ENCODE assay signal across 13 cellular contexts in the genomic region with DNA sequence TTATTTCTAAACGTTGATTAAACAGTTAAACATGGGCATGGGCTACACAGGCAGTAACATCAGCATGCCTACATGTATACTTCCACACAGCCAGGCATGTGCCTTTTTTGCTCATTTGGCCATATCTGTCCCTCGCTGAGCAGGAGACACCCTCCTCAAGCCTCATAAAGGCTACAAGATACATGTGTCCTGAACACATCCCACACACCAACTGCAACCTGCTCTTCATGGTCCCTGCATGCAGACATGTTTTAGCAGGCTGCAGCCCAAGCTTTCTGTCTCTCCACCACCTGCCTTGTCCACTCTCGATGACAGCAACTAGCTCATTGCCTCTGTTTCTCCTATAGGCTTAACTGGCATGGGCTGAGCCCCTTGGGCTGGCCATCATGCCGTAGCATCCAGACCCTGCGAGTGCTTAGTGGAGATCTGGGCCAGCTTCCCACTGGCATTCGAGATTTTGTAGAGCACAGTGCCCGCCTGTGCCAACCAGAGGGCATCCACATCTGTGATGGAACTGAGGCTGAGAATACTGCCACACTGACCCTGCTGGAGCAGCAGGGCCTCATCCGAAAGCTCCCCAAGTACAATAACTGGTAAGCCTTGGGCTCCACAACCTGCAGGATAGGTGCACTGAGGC. TPM values are rescaled to one million over a fixed set of nuclear protein-coding genes. Genes with fewer than 3 reads are reported as not detected.
DNase-seq lines count a peak whose midpoint lies in the region; ATAC-seq and TF ChIP-seq lines count a peak whose summit lies in the region.
"Had no signal": no experiment of that assay in that cellular context is flagged by ENCODE, and none has a peak within 500 bp of the region (broad histone marks: within the 10 kb centered on the region; RNA-seq: fewer than 3 reads in every experiment).

No MANE protein-coding gene starts in this region.

- no peak for ATAC-seq in CD8-positive, alpha-beta T cell
- no peak for ATAC-seq in activated CD8-positive, alpha-beta T cell treated with anti-CD3 and anti-CD28 coated beads, Interleukin-2, amount 10 ng/mL, durations not matched to agents 7 days and 5 days
- ATAC-seq in naive B cell (ENCODE audit: low read depth in 2 of 2), result no peak
- ATAC-seq in GM18511 (IDR thresholded peaks at IDR 0.05; ENCODE audit: unreplicated experiment), result no peak

- no peak overlapping the region for H3K27ac Mint-ChIP-seq in CD8-positive, alpha-beta T cell
- H3K27ac Mint-ChIP-seq in activated CD8-positive, alpha-beta T cell treated with anti-CD3 and anti-CD28 coated beads, Interleukin-2, amount 10 ng/mL, durations not matched to agents 7 days and 5 days, result peak overlapping the region; percentile 70
- H3K27ac Mint-ChIP-seq in naive B cell, result peak overlapping the region in 4 of 6 donors; percentile 18 to 69 (median 56)

- peak overlapping the region; percentile 27 for H3K4me3 ChIP-seq in AG10803 (ENCODE audit: low read length)
- no peak overlapping the region for H3K4me3 ChIP-seq in CD8-positive, alpha-beta T cell (ENCODE audit: low read depth, low read length)

- no peak overlapping the region for H3K27ac ChIP-seq in CD8-positive, alpha-beta T cell (ENCODE audit: low read depth, low read length)

- H3K4me3 Mint-ChIP-seq in CD8-positive, alpha-beta T cell, result peak overlapping the region; percentile 16
- peak overlapping the region; percentile 44 for H3K4me3 Mint-ChIP-seq in activated CD8-positive, alpha-beta T cell treated with anti-CD3 and anti-CD28 coated beads, Interleukin-2, amount 10 ng/mL, durations not matched to agents 7 days and 5 days
- peak overlapping the region; percentile 36 to 82 (median 58) for H3K4me3 Mint-ChIP-seq in naive B cell

- CTCF ChIA-PET in CD8-positive, alpha-beta T cell (lab: Charles Lee), result interaction anchor here (1.0 to 24.0 kb wide), 3 partner anchors 10 to 122 kb away, joined by 3 to 873 read pairs (median 217); a partner anchor contains a TSS
- CTCF ChIA-PET in activated CD8-positive, alpha-beta T cell treated with anti-CD3 and anti-CD28 coated beads, Interleukin-2, amount 10 ng/mL, durations not matched to agents 7 days and 5 days (lab: Charles Lee), result interaction anchor here (1.3 to 11.8 kb wide), 4 partner anchors 10 to 65 kb away, joined by 3 to 315 read pairs (median 116); a partner anchor contains a TSS

- H3K4me1 Mint-ChIP-seq in CD8-positive, alpha-beta T cell (ENCODE audit: low read depth), result peaks cover 28% of the 10 kb centered on the region
- H3K4me1 Mint-ChIP-seq in activated CD8-positive, alpha-beta T cell treated with anti-CD3 and anti-CD28 coated beads, Interleukin-2, amount 10 ng/mL, durations not matched to agents 7 days and 5 days (ENCODE audit: low read depth), result peaks cover 32% of the 10 kb centered on the region
- peaks cover 26 to 46% (median 37%) of the 10 kb centered on the region in 3 donors for H3K4me1 Mint-ChIP-seq in naive B cell

- H3K36me3 ChIP-seq in CD8-positive, alpha-beta T cell (ENCODE audit: insufficient read depth, low read length), result no peaks in the 10 kb centered on the region

- no peaks in the 10 kb centered on the region for H3K27me3 ChIP-seq in CD8-positive, alpha-beta T cell (ENCODE audit: insufficient read depth, low read length)

- no peaks in the 10 kb centered on the region for H3K27me3 Mint-ChIP-seq in CD8-positive, alpha-beta T cell (ENCODE audit: low read depth)
- no peaks in the 10 kb centered on the region for H3K27me3 Mint-ChIP-seq in activated CD8-positive, alpha-beta T cell treated with anti-CD3 and anti-CD28 coated beads, Interleukin-2, amount 10 ng/mL, durations not matched to agents 7 days and 5 days (ENCODE audit: low read depth)
- no peaks in the 10 kb centered on the region for H3K27me3 Mint-ChIP-seq in naive B cell

- POLR2A ChIA-PET in CD8-positive, alpha-beta T cell (lab: Charles Lee), result interaction anchor here (1.1 kb wide), 1 partner anchor 38 kb away, joined by 4 read pairs; no protein-coding TSS in a partner anchor
- POLR2A ChIA-PET in activated CD8-positive, alpha-beta T cell treated with anti-CD3 and anti-CD28 coated beads, Interleukin-2, amount 10 ng/mL, durations not matched to agents 7 days and 5 days (lab: Charles Lee), result interaction anchor here (2.5 to 6.4 kb wide), 3 partner anchors 11 to 18 kb away, joined by 9 to 89 read pairs (median 41); a partner anchor contains a TSS

- DNase-seq in AG10803 (ENCODE audit: low read depth) (no peak), naive B cell (no peak), head of caudate nucleus (no peak), NCI-H524 (lab: John Stamatoyannopoulos, UW) (no peak), midbrain (lab: John Stamatoyannopoulos, UW) (no peak)
- DNase-seq in CD8-positive, alpha-beta T cell, result no peak
- DNase-seq in activated CD8-positive, alpha-beta T cell treated with anti-CD3 and anti-CD28 coated beads, Interleukin-2, amount 10 ng/mL, durations not matched to agents 7 days and 5 days, result no peak
- DNase-seq: foreskin melanocyte, MV-4-11, SHP77 treated with DMSO at 0.1 percent for 48 hours, trophoblast cell had no signal

- intact Hi-C loops in CD8-positive, alpha-beta T cell (cut with DNase I, micrococcal nuclease), result no loop called here
- intact Hi-C loops in head of caudate nucleus (cut with DNase I), result no loop called here

- no peaks in the 10 kb centered on the region for H3K9me3 Mint-ChIP-seq in CD8-positive, alpha-beta T cell
- no peaks in the 10 kb centered on the region for H3K9me3 Mint-ChIP-seq in activated CD8-positive, alpha-beta T cell treated with anti-CD3 and anti-CD28 coated beads, Interleukin-2, amount 10 ng/mL, durations not matched to agents 7 days and 5 days (ENCODE audit: insufficient read depth)
- H3K9me3 Mint-ChIP-seq in naive B cell, result no peaks in the 10 kb centered on the region

- H3K9me3 ChIP-seq in CD8-positive, alpha-beta T cell (ENCODE audit: low read length), result no peaks in the 10 kb centered on the region

- peaks cover 15% of the 10 kb centered on the region for H3K4me1 ChIP-seq in CD8-positive, alpha-beta T cell (ENCODE audit: insufficient read depth, low read length)

- TF ChIP-seq CTCF in AG10803 (conservative IDR thresholded peaks at IDR 0.05; ENCODE audit: low read length), result no peak
- TF ChIP-seq CTCF in CD8-positive, alpha-beta T cell (IDR thresholded peaks at IDR 0.05), result no peak

- H3K36me3 Mint-ChIP-seq in CD8-positive, alpha-beta T cell, result peaks cover 28% of the 10 kb centered on the region
- peaks cover 44% of the 10 kb centered on the region for H3K36me3 Mint-ChIP-seq in activated CD8-positive, alpha-beta T cell treated with anti-CD3 and anti-CD28 coated beads, Interleukin-2, amount 10 ng/mL, durations not matched to agents 7 days and 5 days (ENCODE audit: low read depth)
- peaks cover 0 to 14% of the 10 kb centered on the region in 2 donors for H3K36me3 Mint-ChIP-seq in naive B cell

RNA-seq across cellular contexts. Expression of a gene that starts 2.6 kb away (rescaled TPM):
- total RNA-seq in CD8-positive, alpha-beta T cell, result 1 to 10 TPM; 4.9 to 5.2 TPM
- total RNA-seq in activated CD8-positive, alpha-beta T cell treated with anti-CD3 and anti-CD28 coated beads, Interleukin-2, amount 10 ng/mL, durations not matched to agents 7 days and 5 days, result 10 to 100 TPM; 49.6 to 54.9 TPM
- 10 to 100 TPM; 26.5 to 48.0 (median 36.8) TPM for polyA plus RNA-seq in naive B cell (ENCODE audit: low read depth in 6 of 6)

RNA-seq across cellular contexts. Expression of a gene that starts 17.9 kb away (rescaled TPM):
- total RNA-seq in CD8-positive, alpha-beta T cell, result 10 to 100 TPM; 88.7 to 89.7 TPM
- total RNA-seq in activated CD8-positive, alpha-beta T cell treated with anti-CD3 and anti-CD28 coated beads, Interleukin-2, amount 10 ng/mL, durations not matched to agents 7 days and 5 days, result 100 to 1,000 TPM; 101 to 107 TPM
- polyA plus RNA-seq in naive B cell (ENCODE audit: low read depth in 6 of 6), result 100 to 1,000 TPM in 1 of 6 donors, 10 to 100 TPM in 5; 65.8 to 106 (median 78.5) TPM

RNA-seq across cellular contexts. Expression of a gene that starts 18.1 kb away (rescaled TPM):
- total RNA-seq in CD8-positive, alpha-beta T cell, result 1 to 10 TPM; 3.4 to 3.8 TPM
- total RNA-seq in activated CD8-positive, alpha-beta T cell treated with anti-CD3 and anti-CD28 coated beads, Interleukin-2, amount 10 ng/mL, durations not matched to agents 7 days and 5 days, result 1 to 10 TPM; 2.8 to 3.4 TPM
- polyA plus RNA-seq in naive B cell (ENCODE audit: low read depth in 6 of 6), result 1 to 10 TPM; 2.3 to 8.9 (median 6.4) TPM

RNA-seq across cellular contexts. Expression of a gene that starts 25.3 kb away (rescaled TPM):
- total RNA-seq in CD8-positive, alpha-beta T cell, result not detected
- under 1 TPM in 1 of 2 experiments, not detected in 1; 0.10 TPM for total RNA-seq in activated CD8-positive, alpha-beta T cell treated with anti-CD3 and anti-CD28 coated beads, Interleukin-2, amount 10 ng/mL, durations not matched to agents 7 days and 5 days
- 1 to 10 TPM in 1 of 6 donors, not detected in 5; 1.1 TPM for polyA plus RNA-seq in naive B cell (ENCODE audit: low read depth in 6 of 6)
- total RNA-seq: pulmonary artery endothelial cell had no signal

RNA-seq across cellular contexts. Expression of a gene that starts 33.8 kb away (rescaled TPM):
- total RNA-seq in CD8-positive, alpha-beta T cell, result 1 to 10 TPM; 1.7 to 2.4 TPM
- 1 to 10 TPM; 1.4 to 2.1 TPM for total RNA-seq in activated CD8-positive, alpha-beta T cell treated with anti-CD3 and anti-CD28 coated beads, Interleukin-2, amount 10 ng/mL, durations not matched to agents 7 days and 5 days
- polyA plus RNA-seq in naive B cell (ENCODE audit: low read depth in 6 of 6), result 1 to 10 TPM in 1 of 6 donors, under 1 TPM in 4, not detected in 1; 0.29 to 1.4 (median 0.53) TPM

Comparison
In these comparisons a context has a peak if more than half of its experiments do, and no peak if none do; other contexts are left out.
1. RNA of a gene that starts 2.6 kb away (total RNA-seq): 49.6 to 54.9 TPM in activated CD8-positive, alpha-beta T cell treated with anti-CD3 and anti-CD28 coated beads, Interleukin-2, amount 10 ng/mL, durations not matched to agents 7 days and 5 days; 4.9 to 5.2 TPM in CD8-positive, alpha-beta T cell; every median in the first group is over 4 times any median in the second.
2. Peak in every context shown above with its lines, with median percentiles within 50 percentile points of each other: H3K4me3 Mint-ChIP-seq.